19 cellular contexts compared by ENCODE assay signal in genomic region chr10:117360016-117360415, GRCh38. TPM values are rescaled to one million over a fixed set of nuclear protein-coding genes. Genes with fewer than 3 reads are reported as not detected.
A peak's percentile ranks its signal among the peaks of the same experiment; 100 is the strongest.
DNase-seq lines count a peak whose midpoint lies in the region; ATAC-seq and TF ChIP-seq lines count a peak whose summit lies in the region.
"Had no signal": no experiment of that assay in that cellular context is flagged by ENCODE, and none has a peak within 500 bp of the region (broad histone marks: within the 10 kb centered on the region; RNA-seq: fewer than 3 reads in every experiment).

No MANE protein-coding gene starts in this region.

- H3K27me3 Mint-ChIP-seq in activated CD8-positive, alpha-beta T cell treated with anti-CD3 and anti-CD28 coated beads for 36 hours, result no peaks in the 10 kb centered on the region
- no peaks in the 10 kb centered on the region for H3K27me3 Mint-ChIP-seq in activated CD8-positive, alpha-beta T cell treated with anti-CD3 and anti-CD28 coated beads, Interleukin-2, amount 10 ng/mL, durations not matched to agents 7 days and 5 days (ENCODE audit: low read depth)

- H3K36me3 ChIP-seq in PC-9 (ENCODE audit: low read depth) (no peaks in the 10 kb centered on the region), endocrine pancreas (ENCODE audit: control insufficient read depth, insufficient read depth, low read length) (no peaks in the 10 kb centered on the region), skeletal muscle satellite cell (ENCODE audit: insufficient read depth, low read length) (no peaks in the 10 kb centered on the region)
- H3K36me3 ChIP-seq: colonic mucosa, heart right ventricle had no signal

- no TSS peak for BruUV-seq in PC-9 (replicated peaks; lab: Mats Ljungman, UMichigan)

- H3K9ac ChIP-seq in endocrine pancreas (ENCODE audit: control insufficient read depth, insufficient read depth, low read length) (no peak overlapping the region), skeletal muscle satellite cell (ENCODE audit: low read depth, low read length) (no peak overlapping the region)

- H3K4me1 ChIP-seq in PC-9 (replicated peaks; ENCODE audit: insufficient read depth), result peaks cover 52% of the 10 kb centered on the region
- peaks cover 54% of the 10 kb centered on the region for H3K4me1 ChIP-seq in endocrine pancreas (ENCODE audit: control insufficient read depth, insufficient read depth, low read length)
- H3K4me1 ChIP-seq in skeletal muscle satellite cell (ENCODE audit: control insufficient read depth, insufficient read depth, low read length), result peaks cover 53% of the 10 kb centered on the region

- no peaks in the 10 kb centered on the region for H3K36me3 Mint-ChIP-seq in activated CD8-positive, alpha-beta T cell treated with anti-CD3 and anti-CD28 coated beads for 36 hours (ENCODE audit: low read depth)
- H3K36me3 Mint-ChIP-seq in activated CD8-positive, alpha-beta T cell treated with anti-CD3 and anti-CD28 coated beads, Interleukin-2, amount 10 ng/mL, durations not matched to agents 7 days and 5 days (ENCODE audit: low read depth), result peaks cover 8% of the 10 kb centered on the region

- POLR2A ChIA-PET in activated CD8-positive, alpha-beta T cell treated with anti-CD3 and anti-CD28 coated beads for 36 hours (lab: Charles Lee), result interaction anchor here (1.5 kb wide), 1 partner anchor 10 kb away, joined by 3 read pairs; no protein-coding TSS in a partner anchor
- POLR2A ChIA-PET in activated CD8-positive, alpha-beta T cell treated with anti-CD3 and anti-CD28 coated beads, Interleukin-2, amount 10 ng/mL, durations not matched to agents 7 days and 5 days (lab: Charles Lee), result no interaction called here
- POLR2A ChIA-PET in PC-9 (lab: Charles Lee; ENCODE audit: unreplicated experiment), result no interaction called here

- no peak for DNase-seq in activated CD8-positive, alpha-beta T cell treated with anti-CD3 and anti-CD28 coated beads for 36 hours
- no peak for DNase-seq in activated CD8-positive, alpha-beta T cell treated with anti-CD3 and anti-CD28 coated beads, Interleukin-2, amount 10 ng/mL, durations not matched to agents 7 days and 5 days
- DNase-seq in PC-9 (no peak), foreskin melanocyte (no peak)
- DNase-seq in activated effector memory CD4-positive, alpha-beta T cell treated with anti-CD3 and anti-CD28 coated beads, Interleukin-2, amount 50 U/mL, for 16 hours, result no peak
- DNase-seq: amygdala; CD8-positive, alpha-beta T cell; colonic mucosa; GF-D8; heart right ventricle; left colon; NCI-H2029 treated with DMSO at 0.1 percent for 48 hours; NCI-H774; posterior cingulate gyrus; stimulated activated CD4-positive, alpha-beta T cell treated with anti-CD3 and anti-CD28 coated beads, Interleukin-12 subunit alpha, Interleukin-12 subunit beta, amount 100 ng/mL, for 4 hours had no signal

- H3K9me3 Mint-ChIP-seq in activated CD8-positive, alpha-beta T cell treated with anti-CD3 and anti-CD28 coated beads for 36 hours, result no peaks in the 10 kb centered on the region
- no peaks in the 10 kb centered on the region for H3K9me3 Mint-ChIP-seq in activated CD8-positive, alpha-beta T cell treated with anti-CD3 and anti-CD28 coated beads, Interleukin-2, amount 10 ng/mL, durations not matched to agents 7 days and 5 days (ENCODE audit: insufficient read depth)
- H3K9me3 Mint-ChIP-seq: CD8-positive, alpha-beta T cell; T-helper 1 cell treated with Interleukin-12 subunit alpha and Interleukin-12 subunit beta and Interleukin-4 antibody, amounts not matched to agents 30 μg/mL and 1 μg/mL, for 36 hours had no signal

- H3K9me2 ChIP-seq in PC-9 (ENCODE audit: insufficient read depth), result no peaks in the 10 kb centered on the region

- H3K79me2 ChIP-seq in PC-9 (ENCODE audit: low read depth), result peaks cover 83% of the 10 kb centered on the region

- intact Hi-C loops in activated CD8-positive, alpha-beta T cell treated with anti-CD3 and anti-CD28 coated beads for 36 hours (cut with micrococcal nuclease), result no loop called here
- intact Hi-C loops in PC-9 (cut with micrococcal nuclease; ENCODE audit: unreplicated experiment), result no loop called here

- peak; percentile 70 for ATAC-seq in activated CD8-positive, alpha-beta T cell treated with anti-CD3 and anti-CD28 coated beads for 36 hours
- ATAC-seq in activated CD8-positive, alpha-beta T cell treated with anti-CD3 and anti-CD28 coated beads, Interleukin-2, amount 10 ng/mL, durations not matched to agents 7 days and 5 days, result no peak
- no peak for ATAC-seq in GM19397 (IDR thresholded peaks at IDR 0.05; ENCODE audit: unreplicated experiment)
- ATAC-seq: CD8-positive, alpha-beta T cell; heart right ventricle; left colon had no signal

- H3K27me3 ChIP-seq in PC-9 (ENCODE audit: insufficient read depth, low read depth) (no peaks in the 10 kb centered on the region), endocrine pancreas (ENCODE audit: control insufficient read depth, insufficient read depth, low read length) (no peaks in the 10 kb centered on the region), skeletal muscle satellite cell (ENCODE audit: control insufficient read depth, insufficient read depth, low read length) (no peaks in the 10 kb centered on the region)
- H3K27me3 ChIP-seq: colonic mucosa, heart right ventricle had no signal

- H3K4me2 ChIP-seq in PC-9 (peak overlapping the region; percentile 40), skeletal muscle satellite cell (ENCODE audit: low read length) (peak overlapping the region; percentile 45)

- no peak overlapping the region for H3K27ac ChIP-seq in PC-9
- H3K27ac ChIP-seq: colonic mucosa, heart right ventricle had no signal

- H3K4me3 ChIP-seq in PC-9, result no peak overlapping the region
- peak overlapping the region; percentile 74 for H3K4me3 ChIP-seq in endocrine pancreas (ENCODE audit: control insufficient read depth, insufficient read depth, low read length)
- H3K4me3 ChIP-seq in skeletal muscle satellite cell (ENCODE audit: low read length), result no peak overlapping the region
- H3K4me3 ChIP-seq: colonic mucosa, heart right ventricle had no signal

- peaks cover 47% of the 10 kb centered on the region for H3K4me1 Mint-ChIP-seq in activated CD8-positive, alpha-beta T cell treated with anti-CD3 and anti-CD28 coated beads for 36 hours (ENCODE audit: low read depth)
- peaks cover 15% of the 10 kb centered on the region for H3K4me1 Mint-ChIP-seq in activated CD8-positive, alpha-beta T cell treated with anti-CD3 and anti-CD28 coated beads, Interleukin-2, amount 10 ng/mL, durations not matched to agents 7 days and 5 days (ENCODE audit: low read depth)

- H4K20me1 ChIP-seq in PC-9 (ENCODE audit: insufficient read depth), result no peaks in the 10 kb centered on the region

- CTCF ChIA-PET in activated CD8-positive, alpha-beta T cell treated with anti-CD3 and anti-CD28 coated beads for 36 hours (lab: Charles Lee), result interaction anchor here (0.7 to 1.4 kb wide), 3 partner anchors 14 to 143 kb away, joined by 3 to 5 read pairs (median 3); no protein-coding TSS in a partner anchor
- CTCF ChIA-PET in activated CD8-positive, alpha-beta T cell treated with anti-CD3 and anti-CD28 coated beads, Interleukin-2, amount 10 ng/mL, durations not matched to agents 7 days and 5 days (lab: Charles Lee), result interaction anchor here (1.1 to 2.4 kb wide), 3 partner anchors 14 to 83 kb away, joined by 3 to 13 read pairs (median 3); no protein-coding TSS in a partner anchor
- CTCF ChIA-PET in PC-9 (lab: Charles Lee), result no interaction called here

- H3K27ac Mint-ChIP-seq in activated CD8-positive, alpha-beta T cell treated with anti-CD3 and anti-CD28 coated beads for 36 hours, result no peak overlapping the region
- no peak overlapping the region for H3K27ac Mint-ChIP-seq in activated CD8-positive, alpha-beta T cell treated with anti-CD3 and anti-CD28 coated beads, Interleukin-2, amount 10 ng/mL, durations not matched to agents 7 days and 5 days
- H3K27ac Mint-ChIP-seq: CD8-positive, alpha-beta T cell; T-helper 1 cell treated with Interleukin-12 subunit alpha and Interleukin-12 subunit beta and Interleukin-4 antibody, amounts not matched to agents 30 μg/mL and 1 μg/mL, for 36 hours had no signal

- H3K9me3 ChIP-seq in PC-9 (ENCODE audit: insufficient read depth, low read depth) (no peaks in the 10 kb centered on the region), endocrine pancreas (ENCODE audit: control insufficient read depth, low read length) (no peaks in the 10 kb centered on the region), skeletal muscle satellite cell (replicated peaks; ENCODE audit: low read length) (no peaks in the 10 kb centered on the region)
- H3K9me3 ChIP-seq: colonic mucosa, heart right ventricle had no signal

- no peak overlapping the region for H3K4me3 Mint-ChIP-seq in activated CD8-positive, alpha-beta T cell treated with anti-CD3 and anti-CD28 coated beads for 36 hours
- H3K4me3 Mint-ChIP-seq in activated CD8-positive, alpha-beta T cell treated with anti-CD3 and anti-CD28 coated beads, Interleukin-2, amount 10 ng/mL, durations not matched to agents 7 days and 5 days, result no peak overlapping the region
- H3K4me3 Mint-ChIP-seq: CD8-positive, alpha-beta T cell; T-helper 1 cell treated with Interleukin-12 subunit alpha and Interleukin-12 subunit beta and Interleukin-4 antibody, amounts not matched to agents 30 μg/mL and 1 μg/mL, for 36 hours had no signal

- TF ChIP-seq CTCF in activated CD8-positive, alpha-beta T cell treated with anti-CD3 and anti-CD28 coated beads for 36 hours (IDR thresholded peaks at IDR 0.05), result no peak
- TF ChIP-seq CTCF in PC-9 (conservative IDR thresholded peaks at IDR 0.05), result no peak

- H3F3A ChIP-seq in PC-9 (ENCODE audit: insufficient read depth, low read depth), result peaks cover 5% of the 10 kb centered on the region

- H2AFZ ChIP-seq in PC-9, result no peak overlapping the region

RNA-seq across cellular contexts. Expression of gene PDZD8, which starts 15.2 kb away (rescaled TPM):
- 10 to 100 TPM; 15.5 to 16.2 TPM for total RNA-seq in activated CD8-positive, alpha-beta T cell treated with anti-CD3 and anti-CD28 coated beads for 36 hours
- 10 to 100 TPM; 11.2 to 12.5 TPM for total RNA-seq in activated CD8-positive, alpha-beta T cell treated with anti-CD3 and anti-CD28 coated beads, Interleukin-2, amount 10 ng/mL, durations not matched to agents 7 days and 5 days
- total RNA-seq in PC-9 (2021), result 13.1 and 16.0 TPM in 2 replicates
- 28.6 and 29.7 TPM in 2 replicates for total RNA-seq in skeletal muscle satellite cell (2012; rRNA removed)
